30 cellular contexts compared by ENCODE assay signal in genomic region chr18:70148539-70148938, GRCh38.
"Had no signal": no experiment of that assay in that cellular context is flagged by ENCODE, and none has a peak within 500 bp of the region (broad histone marks: within the 10 kb centered on the region; RNA-seq: fewer than 3 reads in every experiment).

No MANE protein-coding gene starts in this region.

- ATAC-seq: activated CD4-positive, alpha-beta T cell treated with anti-CD3 and anti-CD28 coated beads for 36 hours; activated CD4-positive, CD25-positive, alpha-beta regulatory T cell treated with anti-CD3 and anti-CD28 coated beads, Interleukin-2, amount 50 U/mL, for 24 hours; activated CD8-positive, alpha-beta memory T cell treated with anti-CD3 and anti-CD28 coated beads, Interleukin-2, amount 10 ng/mL, durations not matched to agents 7 days and 5 days; activated CD8-positive, alpha-beta T cell treated with anti-CD3 and anti-CD28 coated beads, Interleukin-2, amount 10 ng/mL, durations not matched to agents 7 days and 5 days; activated naive CD8-positive, alpha-beta T cell treated with anti-CD3 and anti-CD28 coated beads, Interleukin-2, amount 50 U/mL, for 24 hours; WTC11 had no signal

- H3K27me3 ChIP-seq: ascending aorta, cardiac muscle cell had no signal

- H3K4me1 ChIP-seq: ascending aorta had no signal

- H3K4me3 ChIP-seq: ascending aorta, cardiac muscle cell had no signal

- DNase-seq: activated CD4-positive, alpha-beta memory T cell treated with anti-CD3 and anti-CD28 coated beads, Interleukin-2, amount 10 ng/mL, durations not matched to agents 7 days and 5 days; activated CD4-positive, alpha-beta T cell treated with anti-CD3 and anti-CD28 coated beads for 1 hour; activated CD4-positive, alpha-beta T cell treated with anti-CD3 and anti-CD28 coated beads for 36 hours; activated CD4-positive, alpha-beta T cell treated with anti-CD3 and anti-CD28 coated beads for 48 hours; activated CD4-positive, alpha-beta T cell treated with anti-CD3 and anti-CD28 coated beads, Interleukin-2, amount 10 ng/mL, durations not matched to agents 7 days and 5 days; activated CD4-positive, alpha-beta T cell treated with anti-CD3 and anti-CD28 coated beads, Interleukin-2, amount 50 U/mL, for 48 hours; activated CD4-positive, CD25-positive, alpha-beta regulatory T cell; activated CD8-positive, alpha-beta memory T cell treated with anti-CD3 and anti-CD28 coated beads for 24 hours; activated CD8-positive, alpha-beta memory T cell treated with anti-CD3 and anti-CD28 coated beads, Interleukin-2, amount 10 ng/mL, durations not matched to agents 7 days and 5 days; activated CD8-positive, alpha-beta memory T cell treated with anti-CD3 and anti-CD28 coated beads, Interleukin-2, amount 50 U/mL, for 48 hours; activated CD8-positive, alpha-beta T cell treated with anti-CD3 and anti-CD28 coated beads, Interleukin-2, amount 10 ng/mL, durations not matched to agents 7 days and 5 days; activated effector memory CD4-positive, alpha-beta T cell treated with Interleukin-2 at 50 U/mL for 16 hours; activated gamma-delta T cell; activated naive CD4-positive, alpha-beta T cell treated with anti-CD3 and anti-CD28 coated beads, Interleukin-2, amount 10 ng/mL, durations not matched to agents 7 days and 5 days; activated naive CD4-positive, alpha-beta T cell treated with Interleukin-2 at 50 U/mL for 16 hours; activated naive CD8-positive, alpha-beta T cell treated with anti-CD3 and anti-CD28 coated beads, Interleukin-2, amount 10 ng/mL, durations not matched to agents 7 days and 5 days; activated naive CD8-positive, alpha-beta T cell treated with anti-CD3 and anti-CD28 coated beads, Interleukin-2, amount 50 U/mL, for 24 hours; activated T-cell treated with anti-CD3 and anti-CD28 coated beads, Interleukin-2, amount 50 U/mL, for 24 hours; activated T-cell treated with anti-CD3 and anti-CD28 coated beads, Interleukin-2, amount 50 U/mL, for 48 hours; amygdala; anterior cingulate cortex; central memory CD4-positive, alpha-beta T cell; T-helper 1 cell; T-helper 2 cell; T-helper 9 cell; WERI-Rb-1 had no signal

- H3K27ac ChIP-seq: ascending aorta, cardiac muscle cell, WERI-Rb-1 had no signal

- H3K9me3 ChIP-seq: ascending aorta had no signal
